Comparison of ENCODE assay signal across 1 cellular context in the genomic region with DNA sequence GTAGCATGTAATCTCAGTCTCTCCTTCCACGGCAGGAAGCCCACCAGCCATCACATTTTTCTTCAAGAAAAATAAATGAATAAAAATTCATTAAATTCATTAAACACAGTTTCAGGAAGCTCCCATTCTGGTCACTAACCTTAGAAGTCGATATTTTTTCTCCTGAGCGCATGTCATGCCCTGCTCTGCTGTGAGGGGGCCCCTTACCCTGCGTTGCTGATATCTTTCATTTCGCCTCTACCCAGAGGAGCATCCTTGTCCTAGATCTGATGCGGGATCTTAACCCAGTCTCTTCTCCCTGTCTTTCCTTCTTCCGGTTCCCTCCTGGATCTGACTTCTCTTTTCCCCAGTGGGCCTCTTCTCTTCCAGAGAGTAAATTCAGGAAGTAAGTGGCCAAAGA.
TF ChIP-seq lines count a peak whose summit lies in the region.

No MANE protein-coding gene starts in this region.

TF ChIP-seq in H1, 55 proteins besides CTCF, POLR2A, EP300 and RAD21:
- TF ChIP-seq EZH2 (IDR thresholded peaks at IDR 0.05; ENCODE audit: low read depth, low read length, severe bottlenecking) (no peak), TEAD4 (IDR thresholded peaks at IDR 0.05; ENCODE audit: low read depth, low read length) (no peak), SP4 (IDR thresholded peaks at IDR 0.05; ENCODE audit: low read length) (no peak), NANOG (IDR thresholded peaks at IDR 0.05; ENCODE audit: insufficient read depth, low read depth, low read length, poor library complexity, severe bottlenecking) (no peak), NRF1 (IDR thresholded peaks at IDR 0.05; ENCODE audit: low read depth, low read length) (no peak), ZNF274 (IDR thresholded peaks at IDR 0.05; ENCODE audit: borderline replicate concordance, extremely low read depth, low read length) (no peak), SIRT6 (IDR thresholded peaks at IDR 0.05; ENCODE audit: low read length) (no peak), BRCA1 (IDR thresholded peaks at IDR 0.05; ENCODE audit: low read depth, low read length) (no peak), SAP30 (IDR thresholded peaks at IDR 0.05; ENCODE audit: insufficient read depth, insufficient replicate concordance, low read length) (no peak), HDAC2 (IDR thresholded peaks at IDR 0.05; ENCODE audit: borderline replicate concordance in 1 of 2, low read depth in 2 of 2, low read length in 2 of 2) (no peak), JUND (IDR thresholded peaks at IDR 0.05; ENCODE audit: low read length) (no peak), CBX8 (IDR thresholded peaks at IDR 0.05; ENCODE audit: borderline replicate concordance, low read depth, low read length) (no peak), RXRA (IDR thresholded peaks at IDR 0.05; ENCODE audit: insufficient read depth, low read depth, low read length) (no peak), RBBP5 (IDR thresholded peaks at IDR 0.05; ENCODE audit: borderline replicate concordance, low read depth, low read length) (no peak), POU5F1 (IDR thresholded peaks at IDR 0.05; ENCODE audit: low read depth, low read length) (no peak), KDM4A (IDR thresholded peaks at IDR 0.05; ENCODE audit: low read depth, low read length, severe bottlenecking) (no peak)
- TF ChIP-seq, protein P1, sequence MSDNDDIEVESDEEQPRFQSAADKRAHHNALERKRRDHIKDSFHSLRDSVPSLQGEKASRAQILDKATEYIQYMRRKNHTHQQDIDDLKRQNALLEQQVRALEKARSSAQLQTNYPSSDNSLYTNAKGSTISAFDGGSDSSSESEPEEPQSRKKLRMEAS (IDR thresholded peaks at IDR 0.05): no peak
- TF ChIP-seq, protein P2, sequence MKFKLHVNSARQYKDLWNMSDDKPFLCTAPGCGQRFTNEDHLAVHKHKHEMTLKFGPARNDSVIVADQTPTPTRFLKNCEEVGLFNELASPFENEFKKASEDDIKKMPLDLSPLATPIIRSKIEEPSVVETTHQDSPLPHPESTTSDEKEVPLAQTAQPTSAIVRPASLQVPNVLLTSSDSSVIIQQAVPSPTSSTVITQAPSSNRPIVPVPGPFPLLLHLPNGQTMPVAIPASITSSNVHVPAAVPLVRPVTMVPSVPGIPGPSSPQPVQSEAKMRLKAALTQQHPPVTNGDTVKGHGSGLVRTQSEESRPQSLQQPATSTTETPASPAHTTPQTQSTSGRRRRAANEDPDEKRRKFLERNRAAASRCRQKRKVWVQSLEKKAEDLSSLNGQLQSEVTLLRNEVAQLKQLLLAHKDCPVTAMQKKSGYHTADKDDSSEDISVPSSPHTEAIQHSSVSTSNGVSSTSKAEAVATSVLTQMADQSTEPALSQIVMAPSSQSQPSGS (IDR thresholded peaks at IDR 0.05; ENCODE audit: low read length): no peak
- TF ChIP-seq, protein P3, sequence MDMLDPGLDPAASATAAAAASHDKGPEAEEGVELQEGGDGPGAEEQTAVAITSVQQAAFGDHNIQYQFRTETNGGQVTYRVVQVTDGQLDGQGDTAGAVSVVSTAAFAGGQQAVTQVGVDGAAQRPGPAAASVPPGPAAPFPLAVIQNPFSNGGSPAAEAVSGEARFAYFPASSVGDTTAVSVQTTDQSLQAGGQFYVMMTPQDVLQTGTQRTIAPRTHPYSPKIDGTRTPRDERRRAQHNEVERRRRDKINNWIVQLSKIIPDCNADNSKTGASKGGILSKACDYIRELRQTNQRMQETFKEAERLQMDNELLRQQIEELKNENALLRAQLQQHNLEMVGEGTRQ (IDR thresholded peaks at IDR 0.05; ENCODE audit: low read length): no peak
- TF ChIP-seq, protein P4, sequence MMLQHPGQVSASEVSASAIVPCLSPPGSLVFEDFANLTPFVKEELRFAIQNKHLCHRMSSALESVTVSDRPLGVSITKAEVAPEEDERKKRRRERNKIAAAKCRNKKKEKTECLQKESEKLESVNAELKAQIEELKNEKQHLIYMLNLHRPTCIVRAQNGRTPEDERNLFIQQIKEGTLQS (IDR thresholded peaks at IDR 0.05; ENCODE audit: insufficient read depth, low read depth, low read length): no peak
